ENCODE assay signal across 8 cellular contexts in the genomic region with DNA sequence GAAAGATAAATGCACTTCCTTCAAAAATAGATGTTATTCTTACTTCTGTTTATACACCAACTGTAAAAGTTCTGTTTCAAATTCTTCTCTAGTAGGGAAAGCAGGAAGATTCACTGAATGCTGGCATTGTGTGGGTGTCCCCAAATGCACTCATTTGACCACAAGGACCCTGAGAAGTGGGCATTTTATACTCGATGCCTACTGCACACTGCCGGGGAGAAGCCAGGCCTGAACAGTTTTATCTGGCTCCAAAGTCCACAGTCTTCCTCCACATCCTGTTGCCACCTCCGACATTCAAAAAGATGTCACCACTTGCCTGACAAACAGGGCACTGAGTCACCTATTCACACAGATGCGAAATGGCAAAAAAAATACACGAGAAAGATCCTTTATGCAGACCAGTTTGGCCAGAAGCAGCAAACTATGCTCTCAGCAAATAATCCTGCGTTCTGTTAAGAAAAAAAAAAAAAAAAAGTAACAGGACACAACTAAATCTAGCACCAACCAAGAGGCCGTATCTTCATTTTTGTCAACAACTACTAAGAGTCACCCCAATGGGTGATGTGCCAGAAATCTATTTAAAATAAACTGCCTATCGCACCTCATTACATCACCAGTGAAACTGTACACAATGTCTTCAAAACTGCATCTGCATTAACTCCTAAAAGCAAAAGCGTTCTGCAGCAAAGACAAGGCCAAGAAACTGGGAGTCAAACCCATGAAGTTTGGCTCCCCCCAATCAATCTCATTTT. TPM values are rescaled to one million over a fixed set of nuclear protein-coding genes. Genes with fewer than 3 reads are reported as not detected.
DNase-seq lines count a peak whose midpoint lies in the region; ATAC-seq and FAIRE-seq lines count a peak whose summit lies in the region.

No MANE protein-coding gene starts in this region.

- peaks cover 14 to 21% of the 10 kb centered on the region in 2 donors for H3K4me1 ChIP-seq in small intestine (ENCODE audit: control insufficient read depth in 2 of 2, insufficient read depth in 1 of 2, low read depth in 1 of 2, low read length in 1 of 2)

- H3K27ac ChIP-seq in small intestine (ENCODE audit: low read depth in 1 of 2, low read length in 1 of 2): peak overlapping the region; percentile 82 to 92

- no peak overlapping the region for H3K4me3 ChIP-seq in small intestine (ENCODE audit: low read depth in 1 of 2, low read length in 2 of 2)

- ATAC-seq in HG02852 (IDR thresholded peaks at IDR 0.05; ENCODE audit: unreplicated experiment): no peak

- WGBS in small intestine, 3 donors: 32 to 38% (median 32%) methylated on average over 9 of the region's 9 CpGs

- FAIRE-seq in small intestine (lab: Jason Lieb, UNC): no peak

- no peaks in the 10 kb centered on the region for H3K36me3 ChIP-seq in small intestine (ENCODE audit: control insufficient read depth in 2 of 2, insufficient read depth in 2 of 2, low read length in 2 of 2)

- no peaks in the 10 kb centered on the region for H3K27me3 ChIP-seq in small intestine (ENCODE audit: control insufficient read depth in 2 of 2, insufficient read depth in 2 of 2, low read length in 2 of 2)

- DNase-seq in SIG-M5 treated with dmso at 0.1 percent for 504 hours (lab: John Stamatoyannopoulos, UW; ENCODE audit: unreplicated experiment): peak; percentile 34
- no peak for DNase-seq in SIG-M5 (lab: John Stamatoyannopoulos, UW)
- peak; percentile 50 to 58 for DNase-seq in activated T-cell treated with anti-CD3 and anti-CD28 coated beads, Interleukin-2, amount 50 U/mL, for 48 hours
- DNase-seq in foreskin melanocyte: peak; percentile 85
- DNase-seq in small intestine: peak; percentile 89
- no peak for DNase-seq in RPMI8226
- DNase-seq in COLO829 (ENCODE audit: low spot score): no peak

- no peaks in the 10 kb centered on the region for H3K9me3 ChIP-seq in small intestine (ENCODE audit: control insufficient read depth, low read depth)

RNA-seq across cellular contexts. Expression of a gene that starts 6.2 kb away (rescaled TPM):
- 10 to 100 TPM in 2 of 3 donors, 1 to 10 TPM in 1; 7.3 to 18.0 (median 10.7) TPM for polyA plus RNA-seq in small intestine

RNA-seq across cellular contexts. Expression of a gene that starts 23.3 kb away (rescaled TPM):
- 10 to 100 TPM; 28.6 to 77.5 (median 34.9) TPM for polyA plus RNA-seq in small intestine

RNA-seq across cellular contexts. Expression of a gene that starts 59.0 kb away (rescaled TPM):
- polyA plus RNA-seq in small intestine: 10 to 100 TPM in 2 of 3 donors, 1 to 10 TPM in 1; 5.1 to 70.3 (median 13.1) TPM

Comparison
In these comparisons a context has a peak if more than half of its experiments do, and no peak if none do; other contexts are left out.
1. DNase-seq: peak in SIG-M5 treated with dmso at 0.1 percent for 504 hours (single experiment), activated T-cell treated with anti-CD3 and anti-CD28 coated beads, Interleukin-2, amount 50 U/mL, for 48 hours (2 of 2), foreskin melanocyte (single experiment) and small intestine (single experiment); none in SIG-M5 (single experiment), RPMI8226 (single experiment) and COLO829 (single experiment).